In the genomic region with DNA sequence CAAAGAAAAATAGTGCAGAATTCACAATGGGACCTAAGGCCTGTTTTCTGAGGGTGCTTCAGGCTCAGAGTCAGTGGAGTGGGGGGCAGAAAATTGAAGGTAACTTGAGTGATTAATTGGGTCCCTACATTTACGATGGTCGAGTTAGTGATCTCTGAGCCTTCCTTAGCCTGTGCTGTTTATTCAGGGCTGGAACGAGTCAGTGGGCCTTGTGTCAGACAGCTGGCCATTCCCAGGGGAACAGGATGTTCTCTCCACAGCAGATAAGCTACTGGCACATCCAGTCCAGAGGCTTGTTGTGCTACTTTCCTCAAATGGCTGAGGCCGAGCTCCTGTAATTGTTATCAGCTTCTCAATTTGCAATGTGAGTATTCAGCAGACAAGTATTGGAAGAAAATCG, we compare ENCODE assay signal across 2 cellular contexts.
TF ChIP-seq lines count a peak whose summit lies in the region.

No MANE protein-coding gene starts in this region.

TF ChIP-seq in liver, 16 proteins besides CTCF, POLR2A, EP300 and RAD21:
- TF ChIP-seq TAF1 (conservative IDR thresholded peaks at IDR 0.05) (no peak), SP1 (IDR thresholded peaks at IDR 0.05) (peak; percentile 83), NR2F2 (IDR thresholded peaks at IDR 0.05) (peak; percentile 70), HNF4A (conservative IDR thresholded peaks at IDR 0.05) (peak in 1 of 2 donors; percentile 6), YY1 (IDR thresholded peaks at IDR 0.05) (peak; percentile 15), ZBTB33 (IDR thresholded peaks at IDR 0.05) (no peak), REST (IDR thresholded peaks at IDR 0.05) (no peak), FOXA2 (IDR thresholded peaks at IDR 0.05) (no peak), HNF4G (IDR thresholded peaks at IDR 0.05) (no peak), RXRA (IDR thresholded peaks at IDR 0.05) (peak in 1 of 2 donors; percentile 33), GABPA (IDR thresholded peaks at IDR 0.05 in 1 of 2, conservative IDR thresholded peaks at IDR 0.05 in 1 of 2) (no peak), EGR1 (IDR thresholded peaks at IDR 0.05; ENCODE audit: low read depth in 2 of 2) (no peak), FOXA1 (IDR thresholded peaks at IDR 0.05) (no peak), JUND (IDR thresholded peaks at IDR 0.05) (no peak)
- TF ChIP-seq, protein P1, sequence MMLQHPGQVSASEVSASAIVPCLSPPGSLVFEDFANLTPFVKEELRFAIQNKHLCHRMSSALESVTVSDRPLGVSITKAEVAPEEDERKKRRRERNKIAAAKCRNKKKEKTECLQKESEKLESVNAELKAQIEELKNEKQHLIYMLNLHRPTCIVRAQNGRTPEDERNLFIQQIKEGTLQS (IDR thresholded peaks at IDR 0.05), result no peak
- TF ChIP-seq, protein P2, sequence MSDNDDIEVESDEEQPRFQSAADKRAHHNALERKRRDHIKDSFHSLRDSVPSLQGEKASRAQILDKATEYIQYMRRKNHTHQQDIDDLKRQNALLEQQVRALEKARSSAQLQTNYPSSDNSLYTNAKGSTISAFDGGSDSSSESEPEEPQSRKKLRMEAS (IDR thresholded peaks at IDR 0.05), result peak; percentile 25
TF ChIP-seq in liver: peak in this region for 6.

TF ChIP-seq in HepG2, 621 proteins besides CTCF, POLR2A, EP300 and RAD21:
- TF ChIP-seq ZNF230 (CRISPR knock-in tag; IDR thresholded peaks at IDR 0.05) (no peak), ZMAT3 (CRISPR knock-in tag; conservative IDR thresholded peaks at IDR 0.05) (no peak), SNAPC2 (CRISPR knock-in tag; IDR thresholded peaks at IDR 0.05) (no peak), ZNF589 (CRISPR knock-in tag; conservative IDR thresholded peaks at IDR 0.05) (no peak), FOSL1 (CRISPR knock-in tag; IDR thresholded peaks at IDR 0.05; ENCODE audit: borderline replicate concordance) (no peak), ZBTB25 (CRISPR knock-in tag; IDR thresholded peaks at IDR 0.05) (no peak), ZNF773 (CRISPR knock-in tag; IDR thresholded peaks at IDR 0.05; ENCODE audit: borderline replicate concordance) (no peak)
- TF ChIP-seq, protein P3, sequence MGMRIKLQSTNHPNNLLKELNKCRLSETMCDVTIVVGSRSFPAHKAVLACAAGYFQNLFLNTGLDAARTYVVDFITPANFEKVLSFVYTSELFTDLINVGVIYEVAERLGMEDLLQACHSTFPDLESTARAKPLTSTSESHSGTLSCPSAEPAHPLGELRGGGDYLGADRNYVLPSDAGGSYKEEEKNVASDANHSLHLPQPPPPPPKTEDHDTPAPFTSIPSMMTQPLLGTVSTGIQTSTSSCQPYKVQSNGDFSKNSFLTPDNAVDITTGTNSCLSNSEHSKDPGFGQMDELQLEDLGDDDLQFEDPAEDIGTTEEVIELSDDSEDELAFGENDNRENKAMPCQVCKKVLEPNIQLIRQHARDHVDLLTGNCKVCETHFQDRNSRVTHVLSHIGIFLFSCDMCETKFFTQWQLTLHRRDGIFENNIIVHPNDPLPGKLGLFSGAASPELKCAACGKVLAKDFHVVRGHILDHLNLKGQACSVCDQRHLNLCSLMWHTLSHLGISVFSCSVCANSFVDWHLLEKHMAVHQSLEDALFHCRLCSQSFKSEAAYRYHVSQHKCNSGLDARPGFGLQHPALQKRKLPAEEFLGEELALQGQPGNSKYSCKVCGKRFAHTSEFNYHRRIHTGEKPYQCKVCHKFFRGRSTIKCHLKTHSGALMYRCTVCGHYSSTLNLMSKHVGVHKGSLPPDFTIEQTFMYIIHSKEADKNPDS (CRISPR knock-in tag; IDR thresholded peaks at IDR 0.05), result no peak
